1 cellular context compared by ENCODE assay signal in genomic region chr9:98810106-98810840, GRCh38.
TF ChIP-seq lines count a peak whose summit lies in the region.

No MANE protein-coding gene starts in this region.

TF ChIP-seq in K562, 482 proteins besides CTCF, POLR2A, EP300 and RAD21 (continued from another document):
- no peak for TF ChIP-seq ZBTB40 (IDR thresholded peaks at IDR 0.05)
- no peak for TF ChIP-seq ZBTB40 (CRISPR knock-in tag; IDR thresholded peaks at IDR 0.05)
- no peak for TF ChIP-seq RBM22 (IDR thresholded peaks at IDR 0.05; ENCODE audit: low read depth, low read length, poor library complexity, severe bottlenecking)
- TF ChIP-seq SMAD1 (IDR thresholded peaks at IDR 0.05; ENCODE audit: low read depth, low read length, partially characterized antibody) = no peak
- 0 out of 4 replicates have a peak, but pooled peaks of 1 of the 2 experiments have one; percentile 35 for TF ChIP-seq RCOR1 (IDR thresholded peaks at IDR 0.05; ENCODE audit: borderline replicate concordance in 1 of 2, low read depth in 2 of 2, low read length in 2 of 2)
- TF ChIP-seq HNRNPUL1 (IDR thresholded peaks at IDR 0.05; ENCODE audit: low read length) = no peak
- TF ChIP-seq ZNF133 (CRISPR knock-in tag; IDR thresholded peaks at IDR 0.05) = no peak
- no peak for TF ChIP-seq ARID3A (IDR thresholded peaks at IDR 0.05; ENCODE audit: borderline replicate concordance, low read depth, low read length)
- no peak for TF ChIP-seq NFIC (IDR thresholded peaks at IDR 0.05)
